ENCODE assay signal across 9 cellular contexts in the genomic region with DNA sequence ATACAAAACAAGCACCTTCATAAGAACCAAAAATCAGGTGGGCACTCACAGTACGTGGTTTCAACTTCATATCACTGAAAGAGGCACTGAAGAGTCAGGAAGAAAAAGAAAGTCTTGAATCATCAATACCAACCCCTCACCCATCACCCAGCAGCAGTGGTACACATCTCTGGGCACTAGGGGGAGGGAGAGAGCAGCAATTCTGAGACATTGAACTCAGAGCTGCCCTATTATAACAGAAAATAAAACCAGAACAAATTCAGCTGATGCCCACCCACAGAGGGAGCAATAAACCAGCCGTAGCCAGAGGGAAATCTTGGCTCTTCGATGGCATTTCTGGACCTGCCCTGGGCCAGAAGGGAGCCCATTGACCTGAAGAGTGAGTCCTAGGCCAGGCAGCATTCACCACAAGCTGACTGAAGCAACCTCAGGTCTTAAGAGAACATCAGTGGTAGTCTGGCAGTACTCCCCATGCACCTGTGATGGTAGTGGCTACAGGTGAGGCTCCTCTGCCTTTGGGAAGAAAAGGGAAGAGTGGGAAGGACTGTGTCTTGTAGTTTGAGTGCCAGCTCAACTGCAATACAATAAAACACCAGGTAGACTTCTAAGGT. TPM values are rescaled to one million over a fixed set of nuclear protein-coding genes. Genes with fewer than 3 reads are reported as not detected.
DNase-seq lines count a peak whose midpoint lies in the region; ATAC-seq and TF ChIP-seq lines count a peak whose summit lies in the region.
"Had no signal": no experiment of that assay in that cellular context is flagged by ENCODE, and none has a peak within 500 bp of the region (broad histone marks: within the 10 kb centered on the region; RNA-seq: fewer than 3 reads in every experiment).

No MANE protein-coding gene starts in this region.

- no peaks in the 10 kb centered on the region for H4K20me1 ChIP-seq in SU-DHL-6 (ENCODE audit: low read depth, low read length)

- TF ChIP-seq CTCF in SU-DHL-6 (IDR thresholded peaks at IDR 0.05; ENCODE audit: insufficient read depth, low read length, poor library complexity, severe bottlenecking): peak; percentile 79
- TF ChIP-seq CTCF in epithelial cell of proximal tubule (conservative IDR thresholded peaks at IDR 0.05; ENCODE audit: low read depth, low read length): peak; percentile 89
- TF ChIP-seq CTCF in retinal pigment epithelial cell (conservative IDR thresholded peaks at IDR 0.05; ENCODE audit: low read depth, low read length): peak; percentile 55

- no peaks in the 10 kb centered on the region for H3K9me3 ChIP-seq in SU-DHL-6 (ENCODE audit: insufficient read depth, low read length)

- H3K79me2 ChIP-seq in SU-DHL-6 (ENCODE audit: insufficient read depth, low read length): no peaks in the 10 kb centered on the region

- H3K36me3 ChIP-seq in SU-DHL-6 (ENCODE audit: low read length): no peaks in the 10 kb centered on the region
- H3K36me3 ChIP-seq: tibial artery had no signal

- DNase-seq in activated T-cell treated with anti-CD3 and anti-CD28 coated beads for 4 hours: peak; percentile 6
- DNase-seq in activated T-cell treated with anti-CD3 and anti-CD28 coated beads, Interleukin-2, amount 50 U/mL, for 1 hour: no peak
- peak in 58 of 76 experiments; percentile 3 to 79 (median 42) for DNase-seq in HUDEP-2 (lab: John Stamatoyannopoulos, UW; ENCODE audit: unreplicated experiment in 76 of 76)
- DNase-seq in epithelial cell of proximal tubule (ENCODE audit: low read depth): peak; percentile 4
- DNase-seq in retinal pigment epithelial cell (ENCODE audit: low read depth): no peak
- no peak for DNase-seq in occipital lobe (lab: John Stamatoyannopoulos, UW)

- H3F3A ChIP-seq in SU-DHL-6 (ENCODE audit: insufficient read depth): no peaks in the 10 kb centered on the region

- H3K27ac ChIP-seq in SU-DHL-6 (ENCODE audit: low read depth, low read length): no peak overlapping the region
- H3K27ac ChIP-seq: tibial artery had no signal

- H3K9ac ChIP-seq in SU-DHL-6 (ENCODE audit: low read length): no peak overlapping the region

- no peak overlapping the region for H3K4me2 ChIP-seq in SU-DHL-6 (ENCODE audit: low read depth, low read length, poor library complexity, severe bottlenecking)

- H3K9me2 ChIP-seq in SU-DHL-6 (replicated peaks; ENCODE audit: insufficient read depth, low read length): no peaks in the 10 kb centered on the region

- H3K27me3 ChIP-seq in SU-DHL-6 (ENCODE audit: low read length): no peaks in the 10 kb centered on the region
- H3K27me3 ChIP-seq: tibial artery had no signal

- ATAC-seq in GM21825 (IDR thresholded peaks at IDR 0.05; ENCODE audit: unreplicated experiment): peak; percentile 93

- H3K4me3 ChIP-seq in SU-DHL-6 (ENCODE audit: insufficient read depth, low read length, poor library complexity, severe bottlenecking) (no peak overlapping the region), epithelial cell of proximal tubule (ENCODE audit: low read depth, low read length) (no peak overlapping the region), retinal pigment epithelial cell (ENCODE audit: low read length) (no peak overlapping the region)
- H3K4me3 ChIP-seq: tibial artery had no signal

- H2AFZ ChIP-seq in SU-DHL-6 (ENCODE audit: low read depth, low read length, severe bottlenecking): no peak overlapping the region

RNA-seq across cellular contexts. Expression of a gene that starts 42.2 kb away (rescaled TPM):
- total RNA-seq in epithelial cell of proximal tubule: 0.06 and 0.14 TPM in 2 replicates
- 9.7 TPM for total RNA-seq in occipital lobe

Comparison
In these comparisons a context has a peak if more than half of its experiments do, and no peak if none do; other contexts are left out.
1. DNase-seq: peak in activated T-cell treated with anti-CD3 and anti-CD28 coated beads for 4 hours (single experiment), HUDEP-2 (58 of 76) and epithelial cell of proximal tubule (single experiment); none in activated T-cell treated with anti-CD3 and anti-CD28 coated beads, Interleukin-2, amount 50 U/mL, for 1 hour (single experiment), retinal pigment epithelial cell (single experiment) and occipital lobe (single experiment).
2. Peak in every context shown above with its lines, with median percentiles within 50 percentile points of each other: CTCF ChIP-seq.